ENCODE assay signal across 1 cellular context in genomic region chr3:1442271-1442670, GRCh38.
TF ChIP-seq lines count a peak whose summit lies in the region.

No MANE protein-coding gene starts in this region.

TF ChIP-seq in GM12878, 131 proteins besides CTCF, POLR2A, EP300 and RAD21 (continued from another document):
- TF ChIP-seq ZBTB4 (CRISPR knock-in tag; IDR thresholded peaks at IDR 0.05): no peak
- no peak for TF ChIP-seq NFYA (IDR thresholded peaks at IDR 0.05; ENCODE audit: borderline replicate concordance, low read depth, low read length)
- no peak for TF ChIP-seq RELA (IDR thresholded peaks at IDR 0.05; ENCODE audit: borderline replicate concordance, partially characterized antibody)
